In genomic region chr2:137185378-137186078, GRCh38 we compare ENCODE assay signal across 14 cellular contexts.
DNase-seq lines count a peak whose midpoint lies in the region; TF ChIP-seq lines count a peak whose summit lies in the region.
"Had no signal": no experiment of that assay in that cellular context is flagged by ENCODE, and none has a peak within 500 bp of the region (broad histone marks: within the 10 kb centered on the region; RNA-seq: fewer than 3 reads in every experiment).

No MANE protein-coding gene starts in this region.

- DNase-seq in EH (ENCODE audit: low read depth) (peak; percentile 29), HT1080 (ENCODE audit: low read depth) (peak; percentile 1), astrocyte of the spinal cord (ENCODE audit: low read depth, low spot score) (peak; percentile 62), fibroblast of peridontal ligament (ENCODE audit: extremely low read depth) (peak; percentile 53), NCI-H1436 (lab: John Stamatoyannopoulos, UW) (no peak), NCI-H345 (lab: John Stamatoyannopoulos, UW) (no peak), HuH-7 (ENCODE audit: low spot score) (no peak)
- DNase-seq: Caco-2, H7, NCI-H1092, NCI-H187 treated with DMSO at 0.1 percent for 48 hours, NCI-H774, Right ventricle myocardium superior had no signal

- H3K4me3 ChIP-seq in astrocyte of the spinal cord (ENCODE audit: low read depth, low read length), result no peak overlapping the region
- H3K4me3 ChIP-seq: A549 had no signal

- no peak for TF ChIP-seq CTCF in astrocyte of the spinal cord (IDR thresholded peaks at IDR 0.05; ENCODE audit: low read depth, low read length)

- in situ Hi-C loops in astrocyte of the spinal cord (cut with HindIII; ENCODE audit: low sequenced_read_pairs), result no loop called here

Comparison
In these comparisons a context has a peak if more than half of its experiments do, and no peak if none do; other contexts are left out.
1. DNase-seq: peak in EH (single experiment), HT1080 (single experiment), astrocyte of the spinal cord (single experiment) and fibroblast of peridontal ligament (single experiment); none in NCI-H1436 (single experiment), NCI-H345 (single experiment) and HuH-7 (single experiment).